26 cellular contexts compared by ENCODE assay signal in the genomic region with DNA sequence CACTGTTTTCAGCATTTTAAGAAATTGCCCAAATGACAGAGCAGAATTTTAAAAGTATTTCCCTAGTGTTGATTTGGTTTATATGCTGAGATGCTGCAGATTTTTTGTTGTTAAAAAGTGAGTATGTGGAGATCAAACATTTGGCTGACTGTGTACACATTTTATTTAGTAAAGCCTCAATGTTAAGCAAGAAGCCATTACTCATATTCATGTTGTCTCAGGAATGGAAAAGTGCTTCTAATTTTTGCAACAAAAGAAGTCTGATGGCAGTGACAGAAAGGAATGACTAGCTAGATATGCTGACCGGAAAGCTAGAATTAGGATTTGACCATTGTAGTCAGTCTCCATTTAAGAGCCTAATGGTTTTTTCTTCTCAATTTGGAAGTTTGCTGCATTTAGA. TPM values are rescaled to one million over a fixed set of nuclear protein-coding genes. Genes with fewer than 3 reads are reported as not detected.
DNase-seq lines count a peak whose midpoint lies in the region; TF ChIP-seq lines count a peak whose summit lies in the region.
"Had no signal": no experiment of that assay in that cellular context is flagged by ENCODE, and none has a peak within 500 bp of the region (broad histone marks: within the 10 kb centered on the region; RNA-seq: fewer than 3 reads in every experiment).

No MANE protein-coding gene starts in this region.

- H3K4me1 Mint-ChIP-seq in HFFc6 (ENCODE audit: low read depth): peaks cover 17% of the 10 kb centered on the region
- no peaks in the 10 kb centered on the region for H3K4me1 Mint-ChIP-seq in progenitor cell of endocrine pancreas (ENCODE audit: low read depth)
- H3K4me1 Mint-ChIP-seq: activated naive CD8-positive, alpha-beta T cell treated with anti-CD3 and anti-CD28 coated beads, Interleukin-2, amount 10 ng/mL, durations not matched to agents 7 days and 5 days; CD4-positive, alpha-beta memory T cell; nephron had no signal

- H3K9me3 Mint-ChIP-seq in HFFc6 (no peaks in the 10 kb centered on the region), progenitor cell of endocrine pancreas (ENCODE audit: low read depth) (no peaks in the 10 kb centered on the region)
- H3K9me3 Mint-ChIP-seq: activated naive CD8-positive, alpha-beta T cell treated with anti-CD3 and anti-CD28 coated beads, Interleukin-2, amount 10 ng/mL, durations not matched to agents 7 days and 5 days had no signal

- H3K4me3 Mint-ChIP-seq in HFFc6 (no peak overlapping the region), progenitor cell of endocrine pancreas (ENCODE audit: low read depth) (no peak overlapping the region)
- H3K4me3 Mint-ChIP-seq: activated naive CD8-positive, alpha-beta T cell treated with anti-CD3 and anti-CD28 coated beads, Interleukin-2, amount 10 ng/mL, durations not matched to agents 7 days and 5 days; CD4-positive, alpha-beta memory T cell; nephron had no signal

- H3K36me3 Mint-ChIP-seq in HFFc6 (ENCODE audit: low read depth) (peaks cover 5% of the 10 kb centered on the region; the same call in 1 of the 2 replicates), progenitor cell of endocrine pancreas (ENCODE audit: insufficient read depth) (peaks cover 7% of the 10 kb centered on the region)

- H3K27ac Mint-ChIP-seq in HFFc6: peak overlapping the region; percentile 42; the same call in 1 of the 2 replicates
- no peak overlapping the region for H3K27ac Mint-ChIP-seq in progenitor cell of endocrine pancreas
- H3K27ac Mint-ChIP-seq: activated naive CD8-positive, alpha-beta T cell treated with anti-CD3 and anti-CD28 coated beads, Interleukin-2, amount 10 ng/mL, durations not matched to agents 7 days and 5 days; CD4-positive, alpha-beta memory T cell; nephron had no signal

- TF ChIP-seq CTCF in HFFc6 (IDR thresholded peaks at IDR 0.05): no peak
- no peak for TF ChIP-seq CTCF in cardiac fibroblast (IDR thresholded peaks at IDR 0.05; ENCODE audit: low read depth, low read length)
- no peak for TF ChIP-seq CTCF in progenitor cell of endocrine pancreas (IDR thresholded peaks at IDR 0.05; ENCODE audit: unreplicated experiment)

- H3K4me3 ChIP-seq in cardiac fibroblast (replicated peaks in 1 of 2; ENCODE audit: low read depth in 2 of 2, low read length in 2 of 2): no peak overlapping the region
- H3K4me3 ChIP-seq: body of pancreas, ovary, Peyer's patch, smooth muscle cell, upper lobe of left lung had no signal

- no peaks in the 10 kb centered on the region for H3K27me3 Mint-ChIP-seq in HFFc6 (ENCODE audit: insufficient read depth)
- no peaks in the 10 kb centered on the region for H3K27me3 Mint-ChIP-seq in progenitor cell of endocrine pancreas
- H3K27me3 Mint-ChIP-seq: activated naive CD8-positive, alpha-beta T cell treated with anti-CD3 and anti-CD28 coated beads, Interleukin-2, amount 10 ng/mL, durations not matched to agents 7 days and 5 days; CD4-positive, alpha-beta memory T cell had no signal

- peak; percentile 38 for DNase-seq in HFFc6
- peak; percentile 38 to 75 for DNase-seq in cardiac fibroblast (ENCODE audit: low read depth in 2 of 2)
- DNase-seq in hepatic stellate cell (ENCODE audit: low spot score): peak; percentile 3
- DNase-seq in T-helper 1 cell: no peak
- no peak for DNase-seq in progenitor cell of endocrine pancreas (ENCODE audit: low spot score, unreplicated experiment)
- no peak for DNase-seq in T-helper 2 cell
- DNase-seq in stimulated activated CD4-positive, alpha-beta T cell treated with anti-CD3 and anti-CD28 coated beads, Interleukin-4, amount 100 ng/mL, for 24 hours: no peak
- DNase-seq: activated CD4-positive, alpha-beta T cell treated with anti-CD3 and anti-CD28 coated beads for 48 hours; activated CD8-positive, alpha-beta memory T cell treated with anti-CD3 and anti-CD28 coated beads for 24 hours; activated effector memory CD4-positive, alpha-beta T cell treated with anti-CD3 and anti-CD28 coated beads, Interleukin-2, amount 50 U/mL, for 16 hours; activated naive CD8-positive, alpha-beta T cell treated with anti-CD3 and anti-CD28 coated beads, Interleukin-2, amount 10 ng/mL, durations not matched to agents 7 days and 5 days; AML-193; body of pancreas; CD4-positive, alpha-beta memory T cell; NCI-H1105 treated with DMSO at 0.1 percent for 48 hours; NCI-H1930; NCI-H526 treated with DMSO at 0.1 percent for 48 hours; ovary; Peyer's patch; SHP77 treated with DMSO at 0.1 percent for 48 hours; stimulated activated CD4-positive, alpha-beta T cell treated with anti-CD3 and anti-CD28 coated beads, Interleukin-2, amount 100 ng/mL, for 24 hours; substantia nigra; T-helper 9 cell; upper lobe of left lung had no signal

RNA-seq across cellular contexts. Expression of a gene that starts 22.5 kb away (rescaled TPM):
- total RNA-seq in HFFc6 (2021; fragmentation: NEBNext Ultra II Directional; extraction: Animal tissue kit (Norgen Biotek cat#: 25700)): 10 to 100 TPM in 5 of 6 experiments, 1 to 10 TPM in 1; 9.7 to 13.8 (median 11.1) TPM
- 14.4 and 18.7 TPM in 2 replicates for total RNA-seq in progenitor cell of endocrine pancreas

RNA-seq across cellular contexts. Expression of a gene that starts 22.7 kb away (rescaled TPM):
- 10 to 100 TPM; 12.5 to 17.4 (median 15.3) TPM for total RNA-seq in HFFc6 (2021; fragmentation: NEBNext Ultra II Directional; extraction: Animal tissue kit (Norgen Biotek cat#: 25700))
- 13.1 and 15.0 TPM in 2 replicates for total RNA-seq in progenitor cell of endocrine pancreas

Comparison
In these comparisons a context has a peak if more than half of its experiments do, and no peak if none do; other contexts are left out.
1. DNase-seq: peak in HFFc6 (single experiment), cardiac fibroblast (2 of 2) and hepatic stellate cell (single experiment); none in T-helper 1 cell (0 of 5), progenitor cell of endocrine pancreas (single experiment), T-helper 2 cell (0 of 5) and stimulated activated CD4-positive, alpha-beta T cell treated with anti-CD3 and anti-CD28 coated beads, Interleukin-4, amount 100 ng/mL, for 24 hours (single experiment).